ENCODE assay signal across 27 cellular contexts in the genomic region with DNA sequence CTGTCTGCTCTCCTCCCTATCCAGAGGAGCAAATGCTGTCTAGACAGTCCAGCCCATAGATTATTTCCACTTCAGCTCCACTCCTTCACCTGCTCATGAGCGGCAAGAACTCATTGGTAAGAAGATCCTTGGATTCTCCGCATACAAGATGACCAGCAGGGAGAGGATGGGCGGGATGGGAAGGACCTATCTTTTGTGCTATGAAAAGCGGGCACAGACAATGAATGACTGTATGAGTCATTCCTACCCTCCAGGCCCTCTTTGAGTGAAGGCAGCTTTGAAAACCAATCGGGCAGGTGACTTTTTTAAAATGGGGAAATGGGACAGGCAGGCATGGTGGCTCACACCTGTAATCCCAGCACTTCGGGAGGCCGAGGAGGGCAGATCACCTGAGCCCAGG. TPM values are rescaled to one million over a fixed set of nuclear protein-coding genes. Genes with fewer than 3 reads are reported as not detected.
"Had no signal": no experiment of that assay in that cellular context is flagged by ENCODE, and none has a peak within 500 bp of the region (broad histone marks: within the 10 kb centered on the region; RNA-seq: fewer than 3 reads in every experiment).

No MANE protein-coding gene starts in this region.

- H3K4me3 Mint-ChIP-seq: activated T-cell treated with anti-CD3 and anti-CD28 coated beads, Interleukin-2, amount 50 U/mL, for 72 hours; immature natural killer cell; nephron had no signal

- ATAC-seq: activated T-cell treated with anti-CD3 and anti-CD28 coated beads, Interleukin-2, amount 50 U/mL, for 72 hours; gastrocnemius medialis; heart right ventricle had no signal

- H3K9me3 Mint-ChIP-seq: immature natural killer cell had no signal

- H3K27ac Mint-ChIP-seq: activated T-cell treated with anti-CD3 and anti-CD28 coated beads, Interleukin-2, amount 50 U/mL, for 72 hours; immature natural killer cell had no signal

- H3K27ac ChIP-seq: brain microvascular endothelial cell, coronary artery, gastrocnemius medialis, heart right ventricle, left ventricle myocardium inferior, tibial artery, uterus, VCaP had no signal

- H3K9me3 ChIP-seq: gastrocnemius medialis, uterus had no signal

- H3K4me1 Mint-ChIP-seq: immature natural killer cell had no signal

- H3K4me1 ChIP-seq: gastrocnemius medialis, left ventricle myocardium inferior, tibial artery, uterus had no signal

- H3K4me3 ChIP-seq: coronary artery, gastrocnemius medialis, heart right ventricle, left ventricle myocardium inferior, tibial artery, uterus had no signal

- H3K27me3 ChIP-seq: brain microvascular endothelial cell, gastrocnemius medialis, heart right ventricle, tibial artery, uterus had no signal

- H3K36me3 ChIP-seq: brain microvascular endothelial cell, gastrocnemius medialis, heart right ventricle, left ventricle myocardium inferior, uterus had no signal

- DNase-seq: activated CD4-positive, alpha-beta T cell treated with anti-CD3 and anti-CD28 coated beads for 1 hour; activated CD8-positive, alpha-beta memory T cell treated with anti-CD3 and anti-CD28 coated beads for 24 hours; activated CD8-positive, alpha-beta memory T cell treated with anti-CD3 and anti-CD28 coated beads, Interleukin-2, amount 50 U/mL, for 48 hours; activated effector memory CD4-positive, alpha-beta T cell treated with anti-CD3 and anti-CD28 coated beads, Interleukin-2, amount 50 U/mL, for 16 hours; activated naive CD4-positive, alpha-beta T cell treated with anti-CD3 and anti-CD28 coated beads, Interleukin-2, amount 50 U/mL, for 16 hours; activated T-cell treated with anti-CD3 and anti-CD28 coated beads, Interleukin-2, amount 50 U/mL, for 72 hours; aorta; brain microvascular endothelial cell; erythroblast; gastrocnemius medialis; heart right ventricle; immature natural killer cell; kidney glomerular epithelial cell; left ventricle myocardium inferior; mammary epithelial cell; midbrain; occipital lobe; posterior cingulate gyrus; stimulated activated CD4-positive, alpha-beta T cell treated with anti-CD3 and anti-CD28 coated beads, Interleukin-2, amount 100 ng/mL, for 24 hours; stimulated activated naive CD4-positive, alpha-beta T cell treated with Interleukin-2 at 50 U/mL for 16 hours; uterus had no signal

RNA-seq across cellular contexts. Expression of gene SMIM23, which starts 49.4 kb away (rescaled TPM):
- total RNA-seq: activated T-cell treated with anti-CD3 and anti-CD28 coated beads, Interleukin-2, amount 50 U/mL, for 72 hours; aorta; gastrocnemius medialis; heart right ventricle; left ventricle myocardium inferior; mammary epithelial cell; occipital lobe; renal cortical epithelial cell; subcutaneous adipose tissue; uterus had no signal
